2 cellular contexts compared by ENCODE assay signal in the genomic region with DNA sequence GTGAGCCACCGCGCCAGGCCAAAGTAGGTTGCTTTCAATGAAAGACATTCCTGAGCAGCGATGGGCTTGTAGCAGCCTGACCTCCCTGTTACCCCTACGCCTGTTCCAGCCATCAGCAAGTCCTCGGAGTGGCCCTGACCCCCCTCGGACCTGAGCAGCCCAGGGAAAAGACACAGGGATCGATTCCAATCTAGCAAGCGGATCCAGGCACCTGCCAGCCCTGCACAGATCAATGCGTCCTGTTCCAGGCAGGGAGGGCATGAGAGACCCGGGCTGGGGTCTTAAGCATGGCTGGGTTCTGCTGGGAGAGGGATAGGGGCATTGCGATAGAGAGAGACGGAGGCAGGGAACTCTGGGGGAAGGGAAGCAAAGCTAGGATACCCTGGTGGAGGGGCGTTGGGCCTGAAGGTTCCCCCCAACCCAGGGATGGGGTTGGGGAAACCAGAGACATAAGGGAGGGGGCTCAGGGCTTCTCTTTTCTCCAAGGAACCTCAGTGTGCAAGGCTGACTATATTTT.
TF ChIP-seq lines count a peak whose summit lies in the region.

No MANE protein-coding gene starts in this region.

TF ChIP-seq in A549, 52 proteins besides CTCF, POLR2A, EP300 and RAD21:
- no peak for TF ChIP-seq MYC (IDR thresholded peaks at IDR 0.05; ENCODE audit: borderline replicate concordance, low read length)
- no peak for TF ChIP-seq CBX2 (IDR thresholded peaks at IDR 0.05; ENCODE audit: borderline replicate concordance, low read depth)
- TF ChIP-seq CHD2 (IDR thresholded peaks at IDR 0.05; ENCODE audit: low read length, partially characterized antibody), result no peak
- no peak for TF ChIP-seq RNF2 (IDR thresholded peaks at IDR 0.05; ENCODE audit: borderline replicate concordance, low read depth)
- no peak for TF ChIP-seq SMC3 (IDR thresholded peaks at IDR 0.05)
- TF ChIP-seq ZC3H11A (IDR thresholded peaks at IDR 0.05), result no peak
- no peak for TF ChIP-seq MAFK (IDR thresholded peaks at IDR 0.05; ENCODE audit: partially characterized antibody)
- no peak for TF ChIP-seq GATA3 (IDR thresholded peaks at IDR 0.05; ENCODE audit: borderline replicate concordance)

TF ChIP-seq in GM12878, 131 proteins besides CTCF, POLR2A, EP300 and RAD21:
- no peak for TF ChIP-seq BCL11A (IDR thresholded peaks at IDR 0.05; ENCODE audit: low read depth, low read length)
- TF ChIP-seq, protein P1, sequence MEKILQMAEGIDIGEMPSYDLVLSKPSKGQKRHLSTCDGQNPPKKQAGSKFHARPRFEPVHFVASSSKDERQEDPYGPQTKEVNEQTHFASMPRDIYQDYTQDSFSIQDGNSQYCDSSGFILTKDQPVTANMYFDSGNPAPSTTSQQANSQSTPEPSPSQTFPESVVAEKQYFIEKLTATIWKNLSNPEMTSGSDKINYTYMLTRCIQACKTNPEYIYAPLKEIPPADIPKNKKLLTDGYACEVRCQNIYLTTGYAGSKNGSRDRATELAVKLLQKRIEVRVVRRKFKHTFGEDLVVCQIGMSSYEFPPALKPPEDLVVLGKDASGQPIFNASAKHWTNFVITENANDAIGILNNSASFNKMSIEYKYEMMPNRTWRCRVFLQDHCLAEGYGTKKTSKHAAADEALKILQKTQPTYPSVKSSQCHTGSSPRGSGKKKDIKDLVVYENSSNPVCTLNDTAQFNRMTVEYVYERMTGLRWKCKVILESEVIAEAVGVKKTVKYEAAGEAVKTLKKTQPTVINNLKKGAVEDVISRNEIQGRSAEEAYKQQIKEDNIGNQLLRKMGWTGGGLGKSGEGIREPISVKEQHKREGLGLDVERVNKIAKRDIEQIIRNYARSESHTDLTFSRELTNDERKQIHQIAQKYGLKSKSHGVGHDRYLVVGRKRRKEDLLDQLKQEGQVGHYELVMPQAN (conservative IDR thresholded peaks at IDR 0.05), result no peak
- no peak for TF ChIP-seq SP1 (IDR thresholded peaks at IDR 0.05; ENCODE audit: low read depth, low read length)
- TF ChIP-seq NFYA (IDR thresholded peaks at IDR 0.05; ENCODE audit: borderline replicate concordance, low read depth, low read length), result no peak
- TF ChIP-seq NFIC (IDR thresholded peaks at IDR 0.05; ENCODE audit: low read depth, low read length), result no peak
- TF ChIP-seq NR2F1 (conservative IDR thresholded peaks at IDR 0.05), result no peak
- TF ChIP-seq, protein P2, sequence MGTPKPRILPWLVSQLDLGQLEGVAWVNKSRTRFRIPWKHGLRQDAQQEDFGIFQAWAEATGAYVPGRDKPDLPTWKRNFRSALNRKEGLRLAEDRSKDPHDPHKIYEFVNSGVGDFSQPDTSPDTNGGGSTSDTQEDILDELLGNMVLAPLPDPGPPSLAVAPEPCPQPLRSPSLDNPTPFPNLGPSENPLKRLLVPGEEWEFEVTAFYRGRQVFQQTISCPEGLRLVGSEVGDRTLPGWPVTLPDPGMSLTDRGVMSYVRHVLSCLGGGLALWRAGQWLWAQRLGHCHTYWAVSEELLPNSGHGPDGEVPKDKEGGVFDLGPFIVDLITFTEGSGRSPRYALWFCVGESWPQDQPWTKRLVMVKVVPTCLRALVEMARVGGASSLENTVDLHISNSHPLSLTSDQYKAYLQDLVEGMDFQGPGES (IDR thresholded peaks at IDR 0.05), result no peak
- no peak for TF ChIP-seq HDAC2 (IDR thresholded peaks at IDR 0.05)
- TF ChIP-seq, protein P3, sequence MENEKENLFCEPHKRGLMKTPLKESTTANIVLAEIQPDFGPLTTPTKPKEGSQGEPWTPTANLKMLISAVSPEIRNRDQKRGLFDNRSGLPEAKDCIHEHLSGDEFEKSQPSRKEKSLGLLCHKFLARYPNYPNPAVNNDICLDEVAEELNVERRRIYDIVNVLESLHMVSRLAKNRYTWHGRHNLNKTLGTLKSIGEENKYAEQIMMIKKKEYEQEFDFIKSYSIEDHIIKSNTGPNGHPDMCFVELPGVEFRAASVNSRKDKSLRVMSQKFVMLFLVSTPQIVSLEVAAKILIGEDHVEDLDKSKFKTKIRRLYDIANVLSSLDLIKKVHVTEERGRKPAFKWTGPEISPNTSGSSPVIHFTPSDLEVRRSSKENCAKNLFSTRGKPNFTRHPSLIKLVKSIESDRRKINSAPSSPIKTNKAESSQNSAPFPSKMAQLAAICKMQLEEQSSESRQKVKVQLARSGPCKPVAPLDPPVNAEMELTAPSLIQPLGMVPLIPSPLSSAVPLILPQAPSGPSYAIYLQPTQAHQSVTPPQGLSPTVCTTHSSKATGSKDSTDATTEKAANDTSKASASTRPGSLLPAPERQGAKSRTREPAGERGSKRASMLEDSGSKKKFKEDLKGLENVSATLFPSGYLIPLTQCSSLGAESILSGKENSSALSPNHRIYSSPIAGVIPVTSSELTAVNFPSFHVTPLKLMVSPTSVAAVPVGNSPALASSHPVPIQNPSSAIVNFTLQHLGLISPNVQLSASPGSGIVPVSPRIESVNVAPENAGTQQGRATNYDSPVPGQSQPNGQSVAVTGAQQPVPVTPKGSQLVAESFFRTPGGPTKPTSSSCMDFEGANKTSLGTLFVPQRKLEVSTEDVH (IDR thresholded peaks at IDR 0.05; ENCODE audit: low read depth, partially characterized antibody), result no peak
- TF ChIP-seq FOS (IDR thresholded peaks at IDR 0.05; ENCODE audit: borderline replicate concordance, extremely low read depth, insufficient read length), result no peak
- TF ChIP-seq STAT1 (conservative IDR thresholded peaks at IDR 0.05), result no peak
- no peak for TF ChIP-seq NRF1 (conservative IDR thresholded peaks at IDR 0.05; ENCODE audit: low read depth, low read length)
- TF ChIP-seq, protein P4, sequence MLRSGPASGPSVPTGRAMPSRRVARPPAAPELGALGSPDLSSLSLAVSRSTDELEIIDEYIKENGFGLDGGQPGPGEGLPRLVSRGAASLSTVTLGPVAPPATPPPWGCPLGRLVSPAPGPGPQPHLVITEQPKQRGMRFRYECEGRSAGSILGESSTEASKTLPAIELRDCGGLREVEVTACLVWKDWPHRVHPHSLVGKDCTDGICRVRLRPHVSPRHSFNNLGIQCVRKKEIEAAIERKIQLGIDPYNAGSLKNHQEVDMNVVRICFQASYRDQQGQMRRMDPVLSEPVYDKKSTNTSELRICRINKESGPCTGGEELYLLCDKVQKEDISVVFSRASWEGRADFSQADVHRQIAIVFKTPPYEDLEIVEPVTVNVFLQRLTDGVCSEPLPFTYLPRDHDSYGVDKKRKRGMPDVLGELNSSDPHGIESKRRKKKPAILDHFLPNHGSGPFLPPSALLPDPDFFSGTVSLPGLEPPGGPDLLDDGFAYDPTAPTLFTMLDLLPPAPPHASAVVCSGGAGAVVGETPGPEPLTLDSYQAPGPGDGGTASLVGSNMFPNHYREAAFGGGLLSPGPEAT (IDR thresholded peaks at IDR 0.05; ENCODE audit: low read depth), result no peak
- TF ChIP-seq SREBF2 (IDR thresholded peaks at IDR 0.05; ENCODE audit: low read length), result no peak
- TF ChIP-seq, protein P5, sequence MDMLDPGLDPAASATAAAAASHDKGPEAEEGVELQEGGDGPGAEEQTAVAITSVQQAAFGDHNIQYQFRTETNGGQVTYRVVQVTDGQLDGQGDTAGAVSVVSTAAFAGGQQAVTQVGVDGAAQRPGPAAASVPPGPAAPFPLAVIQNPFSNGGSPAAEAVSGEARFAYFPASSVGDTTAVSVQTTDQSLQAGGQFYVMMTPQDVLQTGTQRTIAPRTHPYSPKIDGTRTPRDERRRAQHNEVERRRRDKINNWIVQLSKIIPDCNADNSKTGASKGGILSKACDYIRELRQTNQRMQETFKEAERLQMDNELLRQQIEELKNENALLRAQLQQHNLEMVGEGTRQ (IDR thresholded peaks at IDR 0.05; ENCODE audit: borderline replicate concordance, low read depth, low read length), result no peak
